In genomic region chr16:31472559-31473203, GRCh38 we compare ENCODE assay signal across 1 cellular context.
A peak's percentile ranks its signal among the peaks of the same experiment; 100 is the strongest.
TF ChIP-seq lines count a peak whose summit lies in the region.

No MANE protein-coding gene starts in this region.

TF ChIP-seq in A549, 52 proteins besides CTCF, POLR2A, EP300 and RAD21 (continued from another document):
- peak; percentile 32; the same call in 1 of the 2 replicates for TF ChIP-seq KDM1A (IDR thresholded peaks at IDR 0.05; ENCODE audit: low read depth)
- no peak for TF ChIP-seq HOXB13 (CRISPR knock-in tag; IDR thresholded peaks at IDR 0.05; ENCODE audit: low read depth)
- TF ChIP-seq CHD2 (IDR thresholded peaks at IDR 0.05; ENCODE audit: low read length, partially characterized antibody) = no peak
- no peak for TF ChIP-seq JUNB (IDR thresholded peaks at IDR 0.05)
- TF ChIP-seq, protein P1, sequence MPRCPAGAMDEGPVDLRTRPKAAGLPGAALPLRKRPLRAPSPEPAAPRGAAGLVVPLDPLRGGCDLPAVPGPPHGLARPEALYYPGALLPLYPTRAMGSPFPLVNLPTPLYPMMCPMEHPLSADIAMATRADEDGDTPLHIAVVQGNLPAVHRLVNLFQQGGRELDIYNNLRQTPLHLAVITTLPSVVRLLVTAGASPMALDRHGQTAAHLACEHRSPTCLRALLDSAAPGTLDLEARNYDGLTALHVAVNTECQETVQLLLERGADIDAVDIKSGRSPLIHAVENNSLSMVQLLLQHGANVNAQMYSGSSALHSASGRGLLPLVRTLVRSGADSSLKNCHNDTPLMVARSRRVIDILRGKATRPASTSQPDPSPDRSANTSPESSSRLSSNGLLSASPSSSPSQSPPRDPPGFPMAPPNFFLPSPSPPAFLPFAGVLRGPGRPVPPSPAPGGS (IDR thresholded peaks at IDR 0.05) = no peak
- TF ChIP-seq RCOR1 (IDR thresholded peaks at IDR 0.05; ENCODE audit: low read depth, low read length) = no peak
- TF ChIP-seq, protein P2, sequence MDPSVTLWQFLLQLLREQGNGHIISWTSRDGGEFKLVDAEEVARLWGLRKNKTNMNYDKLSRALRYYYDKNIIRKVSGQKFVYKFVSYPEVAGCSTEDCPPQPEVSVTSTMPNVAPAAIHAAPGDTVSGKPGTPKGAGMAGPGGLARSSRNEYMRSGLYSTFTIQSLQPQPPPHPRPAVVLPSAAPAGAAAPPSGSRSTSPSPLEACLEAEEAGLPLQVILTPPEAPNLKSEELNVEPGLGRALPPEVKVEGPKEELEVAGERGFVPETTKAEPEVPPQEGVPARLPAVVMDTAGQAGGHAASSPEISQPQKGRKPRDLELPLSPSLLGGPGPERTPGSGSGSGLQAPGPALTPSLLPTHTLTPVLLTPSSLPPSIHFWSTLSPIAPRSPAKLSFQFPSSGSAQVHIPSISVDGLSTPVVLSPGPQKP (IDR thresholded peaks at IDR 0.05; ENCODE audit: low read depth, low read length) = no peak
- TF ChIP-seq CBX8 (IDR thresholded peaks at IDR 0.05) = no peak
- peak; percentile 40; the same call in 1 of the 2 replicates for TF ChIP-seq PHF8 (IDR thresholded peaks at IDR 0.05; ENCODE audit: borderline replicate concordance, low read depth)
- no peak for TF ChIP-seq EHF (CRISPR knock-in tag; IDR thresholded peaks at IDR 0.05)
- no peak for TF ChIP-seq RNF2 (IDR thresholded peaks at IDR 0.05; ENCODE audit: borderline replicate concordance, low read depth)
- TF ChIP-seq, protein P3, sequence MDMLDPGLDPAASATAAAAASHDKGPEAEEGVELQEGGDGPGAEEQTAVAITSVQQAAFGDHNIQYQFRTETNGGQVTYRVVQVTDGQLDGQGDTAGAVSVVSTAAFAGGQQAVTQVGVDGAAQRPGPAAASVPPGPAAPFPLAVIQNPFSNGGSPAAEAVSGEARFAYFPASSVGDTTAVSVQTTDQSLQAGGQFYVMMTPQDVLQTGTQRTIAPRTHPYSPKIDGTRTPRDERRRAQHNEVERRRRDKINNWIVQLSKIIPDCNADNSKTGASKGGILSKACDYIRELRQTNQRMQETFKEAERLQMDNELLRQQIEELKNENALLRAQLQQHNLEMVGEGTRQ (IDR thresholded peaks at IDR 0.05) = no peak
- no peak for TF ChIP-seq FOSB (CRISPR knock-in tag; IDR thresholded peaks at IDR 0.05)
- TF ChIP-seq MAZ (IDR thresholded peaks at IDR 0.05; ENCODE audit: borderline replicate concordance, low read depth, low read length) = no peak
- no peak for TF ChIP-seq HEYL (CRISPR knock-in tag; IDR thresholded peaks at IDR 0.05)
- TF ChIP-seq HDAC2 (IDR thresholded peaks at IDR 0.05) = no peak
- TF ChIP-seq ZNF302 (CRISPR knock-in tag; IDR thresholded peaks at IDR 0.05) = no peak
- TF ChIP-seq RFX5 (IDR thresholded peaks at IDR 0.05) = no peak
- no peak for TF ChIP-seq TP53 (CRISPR knock-in tag; IDR thresholded peaks at IDR 0.05)
- no peak for TF ChIP-seq EHMT2 (IDR thresholded peaks at IDR 0.05; ENCODE audit: low read depth)
- TF ChIP-seq SMC3 (IDR thresholded peaks at IDR 0.05) = 0 out of 3 replicates have a peak, but pooled peaks have one; percentile 10
- TF ChIP-seq POLR2AphosphoS2 (conservative IDR thresholded peaks at IDR 0.05; ENCODE audit: low read length) = no peak
- TF ChIP-seq MYC (IDR thresholded peaks at IDR 0.05; ENCODE audit: borderline replicate concordance, low read length) = no peak
- TF ChIP-seq CBX2 (IDR thresholded peaks at IDR 0.05; ENCODE audit: borderline replicate concordance, low read depth) = no peak
- TF ChIP-seq GATA3 (IDR thresholded peaks at IDR 0.05; ENCODE audit: borderline replicate concordance) = no peak
- 0 out of 5 replicates have a peak, but pooled peaks of 1 of the 2 experiments have one; percentile 6 for TF ChIP-seq JUN (IDR thresholded peaks at IDR 0.05)
- TF ChIP-seq ATOH8 (CRISPR knock-in tag; IDR thresholded peaks at IDR 0.05; ENCODE audit: low read depth) = 0 out of 2 replicates have a peak, but pooled peaks have one; percentile 59
